9 cellular contexts compared by ENCODE assay signal in genomic region chr6:31861919-31862343, GRCh38. TPM values are rescaled to one million over a fixed set of nuclear protein-coding genes. Genes with fewer than 3 reads are reported as not detected.
A peak's percentile ranks its signal among the peaks of the same experiment; 100 is the strongest.
DNase-seq lines count a peak whose midpoint lies in the region; ATAC-seq, FAIRE-seq and TF ChIP-seq lines count a peak whose summit lies in the region.
"Had no signal": no experiment of that assay in that cellular context is flagged by ENCODE, and none has a peak within 500 bp of the region (broad histone marks: within the 10 kb centered on the region; RNA-seq: fewer than 3 reads in every experiment).

No MANE protein-coding gene starts in this region.

- no peaks in the 10 kb centered on the region for H3K9me3 Mint-ChIP-seq in activated naive CD8-positive, alpha-beta T cell treated with anti-CD3 and anti-CD28 coated beads, Interleukin-2, amount 10 ng/mL, durations not matched to agents 7 days and 5 days

- peaks cover 13 to 15% of the 10 kb centered on the region in 2 donors for H3K36me3 ChIP-seq in kidney (ENCODE audit: control insufficient read depth in 1 of 2, insufficient read depth in 2 of 2, low read length in 2 of 2)
- peaks cover 24 to 30% of the 10 kb centered on the region in 2 donors for H3K36me3 ChIP-seq in stomach smooth muscle (ENCODE audit: control insufficient read depth in 2 of 2, insufficient read depth in 2 of 2, low read length in 2 of 2)

- H3K27ac ChIP-seq in kidney (ENCODE audit: low read depth in 2 of 2, low read length in 2 of 2) (no peak overlapping the region), stomach smooth muscle (ENCODE audit: low read length) (peak overlapping the region; percentile 80)

- TF ChIP-seq CTCF in kidney (IDR thresholded peaks at IDR 0.05; ENCODE audit: borderline replicate concordance, extremely low read depth, insufficient read depth) = no peak

- POLR2A ChIA-PET in activated naive CD8-positive, alpha-beta T cell treated with anti-CD3 and anti-CD28 coated beads, Interleukin-2, amount 10 ng/mL, durations not matched to agents 7 days and 5 days (lab: Charles Lee) = interaction anchor here (1.1 to 2.2 kb wide), 3 partner anchors 26 to 367 kb away, joined by 3 to 30 read pairs (median 5); partner anchors contain the start of gene GPANK1

- H3K27me3 Mint-ChIP-seq in activated naive CD8-positive, alpha-beta T cell treated with anti-CD3 and anti-CD28 coated beads, Interleukin-2, amount 10 ng/mL, durations not matched to agents 7 days and 5 days = peaks cover 4% of the 10 kb centered on the region

- H3K9me3 ChIP-seq in kidney (ENCODE audit: control insufficient read depth in 1 of 2, low read length in 2 of 2) (no peaks in the 10 kb centered on the region), stomach smooth muscle (ENCODE audit: control insufficient read depth in 2 of 2, low read length in 2 of 2) (no peaks in the 10 kb centered on the region)

- no peak for ATAC-seq in activated naive CD8-positive, alpha-beta T cell treated with anti-CD3 and anti-CD28 coated beads, Interleukin-2, amount 10 ng/mL, durations not matched to agents 7 days and 5 days (ENCODE audit: low read depth)
- ATAC-seq in HG02588 (IDR thresholded peaks at IDR 0.05; ENCODE audit: unreplicated experiment) (no peak), HG03159 (IDR thresholded peaks at IDR 0.05; ENCODE audit: unreplicated experiment) (no peak)

- DNase-seq in NCI-H748 (lab: John Stamatoyannopoulos, UW; ENCODE audit: unreplicated experiment) (peak; percentile 36), NCI-H748 treated with DMSO at 0.1 percent for 48 hours (lab: John Stamatoyannopoulos, UW) (no peak), kidney (no peak)
- no peak for DNase-seq in activated naive CD8-positive, alpha-beta T cell treated with anti-CD3 and anti-CD28 coated beads, Interleukin-2, amount 10 ng/mL, durations not matched to agents 7 days and 5 days
- DNase-seq in stimulated activated CD4-positive, alpha-beta T cell treated with anti-CD3 and anti-CD28 coated beads, Interleukin-4, amount 100 ng/mL, for 4 hours = no peak

- FAIRE-seq in kidney (lab: Jason Lieb, UNC) = no peak
- FAIRE-seq: colon had no signal

- peaks cover 10 to 18% of the 10 kb centered on the region in 2 donors for H3K4me1 ChIP-seq in kidney (ENCODE audit: control insufficient read depth in 1 of 2, insufficient read depth in 1 of 2, low read depth in 1 of 2, low read length in 2 of 2)
- H3K4me1 ChIP-seq in stomach smooth muscle (ENCODE audit: control insufficient read depth, insufficient read depth, low read length) = peaks cover 28% of the 10 kb centered on the region

- peaks cover 13% of the 10 kb centered on the region for H3K4me1 Mint-ChIP-seq in activated naive CD8-positive, alpha-beta T cell treated with anti-CD3 and anti-CD28 coated beads, Interleukin-2, amount 10 ng/mL, durations not matched to agents 7 days and 5 days

- H3K4me3 ChIP-seq in kidney (ENCODE audit: low read length in 2 of 2) (peak overlapping the region; percentile 89 to 96), stomach smooth muscle (ENCODE audit: low read length in 2 of 2) (peak overlapping the region; percentile 88 to 95)

- H3K9ac ChIP-seq in kidney (ENCODE audit: low read length in 2 of 2) (peak overlapping the region; percentile 66 to 74), stomach smooth muscle (ENCODE audit: low read length in 2 of 2) (peak overlapping the region; percentile 93 to 94)

- intact Hi-C loops in kidney (cut with DNase I) = no loop called here

- peak overlapping the region; percentile 97 for H3K4me3 Mint-ChIP-seq in activated naive CD8-positive, alpha-beta T cell treated with anti-CD3 and anti-CD28 coated beads, Interleukin-2, amount 10 ng/mL, durations not matched to agents 7 days and 5 days

- no peaks in the 10 kb centered on the region for H3K36me3 Mint-ChIP-seq in activated naive CD8-positive, alpha-beta T cell treated with anti-CD3 and anti-CD28 coated beads, Interleukin-2, amount 10 ng/mL, durations not matched to agents 7 days and 5 days

- no peaks in the 10 kb centered on the region for H3K27me3 ChIP-seq in stomach smooth muscle (ENCODE audit: control insufficient read depth in 1 of 2, insufficient read depth in 2 of 2, low read length in 2 of 2)

- H3K27ac Mint-ChIP-seq in activated naive CD8-positive, alpha-beta T cell treated with anti-CD3 and anti-CD28 coated beads, Interleukin-2, amount 10 ng/mL, durations not matched to agents 7 days and 5 days = peak overlapping the region; percentile 86

RNA-seq across cellular contexts. Expression of gene NEU1, which starts 0.7 kb away (rescaled TPM):
- total RNA-seq in activated naive CD8-positive, alpha-beta T cell treated with anti-CD3 and anti-CD28 coated beads, Interleukin-2, amount 10 ng/mL, durations not matched to agents 7 days and 5 days = 10 to 100 TPM; 15.5 to 16.4 TPM
- total RNA-seq in kidney = 66.9 TPM
- polyA plus RNA-seq in kidney (ENCODE audit: insufficient read depth, low read depth, low replicate concordance) = 131 TPM

RNA-seq across cellular contexts. Expression of gene SLC44A4, which starts 16.9 kb away (rescaled TPM):
- total RNA-seq in activated naive CD8-positive, alpha-beta T cell treated with anti-CD3 and anti-CD28 coated beads, Interleukin-2, amount 10 ng/mL, durations not matched to agents 7 days and 5 days = not detected
- 137 TPM for total RNA-seq in kidney
- polyA plus RNA-seq in kidney (ENCODE audit: insufficient read depth, low read depth, low replicate concordance) = 37.4 TPM

RNA-seq across cellular contexts. Expression of gene HSPA1B, which starts 34.4 kb away (rescaled TPM):
- total RNA-seq in activated naive CD8-positive, alpha-beta T cell treated with anti-CD3 and anti-CD28 coated beads, Interleukin-2, amount 10 ng/mL, durations not matched to agents 7 days and 5 days = 10 to 100 TPM; 49.0 to 55.7 TPM
- 142 TPM for total RNA-seq in kidney
- 175 TPM for polyA plus RNA-seq in kidney (ENCODE audit: insufficient read depth, low read depth, low replicate concordance)

RNA-seq across cellular contexts. Expression of gene EHMT2, which starts 35.6 kb away (rescaled TPM):
- total RNA-seq in activated naive CD8-positive, alpha-beta T cell treated with anti-CD3 and anti-CD28 coated beads, Interleukin-2, amount 10 ng/mL, durations not matched to agents 7 days and 5 days = 10 to 100 TPM; 77.5 to 80.6 TPM
- 40.5 TPM for total RNA-seq in kidney
- polyA plus RNA-seq in kidney (ENCODE audit: insufficient read depth, low read depth, low replicate concordance) = 35.3 TPM

RNA-seq across cellular contexts. Expression of gene ZBTB12, which starts 40.0 kb away (rescaled TPM):
- total RNA-seq in activated naive CD8-positive, alpha-beta T cell treated with anti-CD3 and anti-CD28 coated beads, Interleukin-2, amount 10 ng/mL, durations not matched to agents 7 days and 5 days = 1 to 10 TPM; 1.4 to 1.9 TPM
- total RNA-seq in kidney = 3.4 TPM
- 2.5 TPM for polyA plus RNA-seq in kidney (ENCODE audit: insufficient read depth, low read depth, low replicate concordance)

Comparison
In these comparisons a context has a peak if more than half of its experiments do, and no peak if none do; other contexts are left out.
1. RNA of gene SLC44A4, which starts 16.9 kb away (total RNA-seq): 137 TPM in kidney (single experiment); not detected in activated naive CD8-positive, alpha-beta T cell treated with anti-CD3 and anti-CD28 coated beads, Interleukin-2, amount 10 ng/mL, durations not matched to agents 7 days and 5 days; every median in the first group is over 100 times any median in the second.